Comparison of ENCODE assay signal across 8 cellular contexts in the genomic region with DNA sequence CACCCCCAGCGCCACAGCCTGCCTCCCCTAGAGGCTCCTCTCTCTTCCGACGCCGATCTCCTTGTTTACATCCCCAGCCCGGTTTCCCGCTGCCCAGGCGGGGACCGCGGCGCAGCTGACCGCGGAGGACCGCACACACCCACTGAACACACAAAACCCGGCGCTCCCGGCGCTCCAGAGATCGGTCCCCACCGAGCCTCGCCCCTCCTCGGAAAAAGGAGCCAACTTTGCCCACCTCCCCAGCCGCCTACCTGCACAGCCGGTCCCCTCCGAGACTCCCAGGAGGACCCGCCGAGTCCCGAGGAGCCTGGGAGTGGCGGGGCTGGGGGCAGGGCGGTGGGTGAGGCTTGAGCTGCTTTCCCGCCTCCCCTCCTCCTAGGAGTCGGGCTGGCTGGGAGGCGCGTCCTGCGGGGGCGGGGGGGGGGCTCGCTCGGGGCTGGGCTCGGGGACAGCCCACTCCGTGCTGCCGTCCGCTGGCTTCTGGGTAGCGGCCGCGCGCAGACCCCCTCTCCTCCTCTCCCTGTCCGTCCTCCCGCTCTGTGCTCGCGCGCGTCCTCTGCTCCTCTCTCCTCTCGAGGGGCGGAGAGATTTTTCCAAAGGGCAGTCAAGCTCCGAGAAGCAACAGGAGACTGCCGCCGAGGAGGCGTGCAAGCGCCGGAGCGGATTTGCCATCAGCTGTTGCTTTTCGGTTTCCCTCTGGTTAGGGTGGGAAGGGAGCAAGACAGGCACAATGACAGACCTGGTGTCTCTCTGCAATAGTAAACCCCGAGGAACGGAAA. TPM values are rescaled to one million over a fixed set of nuclear protein-coding genes. Genes with fewer than 3 reads are reported as not detected.
DNase-seq lines count a peak whose midpoint lies in the region; ATAC-seq, FAIRE-seq and TF ChIP-seq lines count a peak whose summit lies in the region.

A gene with protein sequence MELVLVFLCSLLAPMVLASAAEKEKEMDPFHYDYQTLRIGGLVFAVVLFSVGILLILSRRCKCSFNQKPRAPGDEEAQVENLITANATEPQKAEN (minus strand): TSS at position 318 of the 779 bp plus-strand sequence. CDS start 33,882 bp downstream, outside the sequence.

- FAIRE-seq in GM12891 (lab: Jason Lieb, UNC), result no peak

- TF ChIP-seq POLR2A in GM12891 (IDR thresholded peaks at IDR 0.05; ENCODE audit: low read depth, low read length), result no peak

- H3K14ac ChIP-seq in trophoblast cell (ENCODE audit: low read length), result no peak within 1 kb of the TSS

- peaks cover 3% of the 10 kb centered on the region for H3K36me3 Mint-ChIP-seq in CD4-positive, CD25-positive, alpha-beta regulatory T cell
- peaks cover 0 to 5% of the 10 kb centered on the region in 2 donors for H3K36me3 Mint-ChIP-seq in activated naive CD4-positive, alpha-beta T cell treated with anti-CD3 and anti-CD28 coated beads, Interleukin-2, amount 50 U/mL, for 72 hours

- no peak within 1 kb of the TSS for H4K12ac ChIP-seq in trophoblast cell (ENCODE audit: low read depth, low read length)

- H3K36me3 ChIP-seq in CD4-positive, CD25-positive, alpha-beta regulatory T cell (ENCODE audit: control insufficient read depth, insufficient read depth, low read length), result no peaks in the 10 kb centered on the region
- H3K36me3 ChIP-seq in trophoblast cell (ENCODE audit: control insufficient read depth in 1 of 2, insufficient read depth in 2 of 2, low read length in 2 of 2), result no peaks in the 10 kb centered on the region

- no peak within 1 kb of the TSS for H3K23ac ChIP-seq in trophoblast cell (ENCODE audit: low read length)

- peak within 1 kb of the TSS; percentile 18 to 89 (median 86) for H3K4me3 Mint-ChIP-seq in CD4-positive, CD25-positive, alpha-beta regulatory T cell

- no peak within 1 kb of the TSS for H3K27ac ChIP-seq in CD4-positive, CD25-positive, alpha-beta regulatory T cell (ENCODE audit: insufficient read depth, low read length, poor library complexity, severe bottlenecking)
- no peak within 1 kb of the TSS for H3K27ac ChIP-seq in trophoblast cell (ENCODE audit: low read depth, low read length)

- peak in 1 of 3 donors; percentile 11 for DNase-seq in CD4-positive, CD25-positive, alpha-beta regulatory T cell
- DNase-seq in NCI-H1417 treated with DMSO at 0.1 percent for 48 hours (lab: John Stamatoyannopoulos, UW) (peak; percentile 52), left cardiac atrium (peak; percentile 61), trophoblast cell (no peak), GM12891 (ENCODE audit: insufficient read length, low spot score) (no peak)
- peak; percentile 17 to 39 for DNase-seq in activated naive CD4-positive, alpha-beta T cell treated with anti-CD3 and anti-CD28 coated beads, Interleukin-2, amount 50 U/mL, for 72 hours (ENCODE audit: low spot score in 2 of 2)

- ATAC-seq in CD4-positive, CD25-positive, alpha-beta regulatory T cell (ENCODE audit: low read depth in 2 of 2), result no peak
- peak in 1 of 2 donors; percentile 49 for ATAC-seq in activated naive CD4-positive, alpha-beta T cell treated with anti-CD3 and anti-CD28 coated beads, Interleukin-2, amount 50 U/mL, for 72 hours
- ATAC-seq in left cardiac atrium (peak; percentile 74 to 85), HG03159 (IDR thresholded peaks at IDR 0.05; ENCODE audit: unreplicated experiment) (no peak), HG03439 (IDR thresholded peaks at IDR 0.05; ENCODE audit: unreplicated experiment) (no peak)

- peaks cover 0 to 2% (median 0%) of the 10 kb centered on the region in 7 donors for H3K9me3 Mint-ChIP-seq in CD4-positive, CD25-positive, alpha-beta regulatory T cell
- no peaks in the 10 kb centered on the region for H3K9me3 Mint-ChIP-seq in activated naive CD4-positive, alpha-beta T cell treated with anti-CD3 and anti-CD28 coated beads, Interleukin-2, amount 50 U/mL, for 72 hours

- peaks cover 0 to 34% (median 23%) of the 10 kb centered on the region in 4 donors for H3K4me1 Mint-ChIP-seq in CD4-positive, CD25-positive, alpha-beta regulatory T cell

- H2AK5ac ChIP-seq in trophoblast cell (ENCODE audit: low read length), result no peak within 1 kb of the TSS

- WGBS in trophoblast cell (ENCODE audit: extremely low coverage, insufficient coverage, insufficient read length), result no CpG with 5 or more reads among the region's 63 CpGs

- peak within 1 kb of the TSS; percentile 68 for H3K4me2 ChIP-seq in trophoblast cell (ENCODE audit: low read length)

- H3K18ac ChIP-seq in trophoblast cell (ENCODE audit: low read length), result no peak within 1 kb of the TSS

- no peaks in the 10 kb centered on the region for H3K9me3 ChIP-seq in CD4-positive, CD25-positive, alpha-beta regulatory T cell (ENCODE audit: control insufficient read depth in 2 of 2, low read length in 2 of 2)
- peaks cover 2% of the 10 kb centered on the region for H3K9me3 ChIP-seq in trophoblast cell (ENCODE audit: insufficient read depth, low read depth, low read length)

- no peak within 1 kb of the TSS for H3K4ac ChIP-seq in trophoblast cell (ENCODE audit: low read depth, low read length)

- peak within 1 kb of the TSS; percentile 55 for H3K4me3 ChIP-seq in CD4-positive, CD25-positive, alpha-beta regulatory T cell (ENCODE audit: low read depth, low read length)
- peak within 1 kb of the TSS; percentile 59 for H3K4me3 ChIP-seq in trophoblast cell (ENCODE audit: low read depth, low read length)

- no peak within 1 kb of the TSS for H4K91ac ChIP-seq in trophoblast cell (ENCODE audit: low read depth, low read length)

- H3K27me3 ChIP-seq in CD4-positive, CD25-positive, alpha-beta regulatory T cell (ENCODE audit: control insufficient read depth, insufficient read depth, low read length), result peaks cover 35% of the 10 kb centered on the region
- peaks cover 42% of the 10 kb centered on the region for H3K27me3 ChIP-seq in trophoblast cell (ENCODE audit: insufficient read depth, low read length)

- H2BK120ac ChIP-seq in trophoblast cell (ENCODE audit: insufficient read depth, low read length, poor library complexity), result no peak within 1 kb of the TSS

- peaks cover 29% of the 10 kb centered on the region for H3K4me1 ChIP-seq in CD4-positive, CD25-positive, alpha-beta regulatory T cell (ENCODE audit: control insufficient read depth, insufficient read depth, low read length, poor library complexity, severe bottlenecking)
- H3K4me1 ChIP-seq in trophoblast cell (ENCODE audit: control insufficient read depth in 1 of 2, insufficient read depth in 2 of 2, low read length in 2 of 2), result peaks cover 5 to 8% of the 10 kb centered on the region in 2 experiments

- no peaks in the 10 kb centered on the region for H3K79me1 ChIP-seq in trophoblast cell (ENCODE audit: low read length)

- intact Hi-C loops in left cardiac atrium (cut with DNase I), result no loop called here

- peaks cover 82% of the 10 kb centered on the region for H3K27me3 Mint-ChIP-seq in CD4-positive, CD25-positive, alpha-beta regulatory T cell

- H2AFZ ChIP-seq in trophoblast cell (ENCODE audit: insufficient read depth, low read length, poor library complexity), result peak within 1 kb of the TSS; percentile 21

- no peak within 1 kb of the TSS for H3K9ac ChIP-seq in trophoblast cell (ENCODE audit: low read length)

- peak within 1 kb of the TSS in 1 of 3 donors; percentile 92 for H3K27ac Mint-ChIP-seq in CD4-positive, CD25-positive, alpha-beta regulatory T cell
- no peak within 1 kb of the TSS for H3K27ac Mint-ChIP-seq in activated naive CD4-positive, alpha-beta T cell treated with anti-CD3 and anti-CD28 coated beads, Interleukin-2, amount 50 U/mL, for 72 hours

- no peak within 1 kb of the TSS for H2BK12ac ChIP-seq in trophoblast cell (ENCODE audit: low read length)

- no peak within 1 kb of the TSS for H4K8ac ChIP-seq in trophoblast cell (ENCODE audit: low read depth, low read length)

- no peaks in the 10 kb centered on the region for H3K79me2 ChIP-seq in trophoblast cell (ENCODE audit: control insufficient read depth, insufficient read depth, low read length, poor library complexity)

- no peak within 1 kb of the TSS for H2BK5ac ChIP-seq in trophoblast cell (ENCODE audit: low read depth, low read length, poor library complexity)

TF ChIP-seq in GM12891, 5 proteins besides CTCF, POLR2A, EP300 and RAD21:
- TF ChIP-seq POU2F2 (IDR thresholded peaks at IDR 0.05; ENCODE audit: low read depth, low read length) (no peak), TAF1 (IDR thresholded peaks at IDR 0.05; ENCODE audit: low read depth, low read length) (no peak), POLR2AphosphoS5 (IDR thresholded peaks at IDR 0.05; ENCODE audit: low read depth, low read length) (no peak), PAX5 (IDR thresholded peaks at IDR 0.05; ENCODE audit: insufficient read depth, low read length, severe bottlenecking) (no peak), SPI1 (IDR thresholded peaks at IDR 0.05; ENCODE audit: low read depth, low read length) (no peak)
TF ChIP-seq in GM12891: peak in this region for 0.

RNA-seq across cellular contexts. Expression of the gene that starts here (rescaled TPM):
- total RNA-seq in CD4-positive, CD25-positive, alpha-beta regulatory T cell, result not detected
- not detected for polyA plus RNA-seq in CD4-positive, CD25-positive, alpha-beta regulatory T cell
- under 1 TPM in 1 of 2 donors, not detected in 1; 0.31 TPM for total RNA-seq in activated naive CD4-positive, alpha-beta T cell treated with anti-CD3 and anti-CD28 coated beads, Interleukin-2, amount 50 U/mL, for 72 hours
- 10 to 100 TPM; 31.2 to 37.6 TPM for total RNA-seq in left cardiac atrium
- polyA plus RNA-seq in trophoblast cell (2013), result 4.7 TPM in 2 replicates
- polyA plus RNA-seq in GM12891 (2012; ENCODE audit: low read depth, missing spikeins), result 0.35 TPM

Comparison
In these comparisons a context has a peak if more than half of its experiments do, and no peak if none do; other contexts are left out.
1. RNA of the gene that starts here (total RNA-seq): 31.2 to 37.6 TPM in left cardiac atrium; 0.31 TPM in activated naive CD4-positive, alpha-beta T cell treated with anti-CD3 and anti-CD28 coated beads, Interleukin-2, amount 50 U/mL, for 72 hours and not detected in CD4-positive, CD25-positive, alpha-beta regulatory T cell (single experiment); every median in the first group is over 10 times any median in the second.
2. Peak in DNase-seq in activated naive CD4-positive, alpha-beta T cell treated with anti-CD3 and anti-CD28 coated beads, Interleukin-2, amount 50 U/mL, for 72 hours; RNA of the gene not detected or under 1 TPM.
3. ATAC-seq: peak in left cardiac atrium (2 of 2); none in CD4-positive, CD25-positive, alpha-beta regulatory T cell (0 of 2), HG03159 (single experiment) and HG03439 (single experiment).
4. DNase-seq: peak in NCI-H1417 treated with DMSO at 0.1 percent for 48 hours (single experiment) and left cardiac atrium (single experiment); none in trophoblast cell (0 of 2) and GM12891 (single experiment).